In genomic region chr2:218961229-218961628, GRCh38 we compare ENCODE assay signal across 13 cellular contexts. TPM values are rescaled to one million over a fixed set of nuclear protein-coding genes. Genes with fewer than 3 reads are reported as not detected.
A peak's percentile ranks its signal among the peaks of the same experiment; 100 is the strongest.
DNase-seq lines count a peak whose midpoint lies in the region; ATAC-seq lines count a peak whose summit lies in the region.
"Had no signal": no experiment of that assay in that cellular context is flagged by ENCODE, and none has a peak within 500 bp of the region (broad histone marks: within the 10 kb centered on the region; RNA-seq: fewer than 3 reads in every experiment).

No MANE protein-coding gene starts in this region.

- peaks cover 69% of the 10 kb centered on the region for H3K27me3 ChIP-seq in iPS-18a (ENCODE audit: control insufficient read depth, insufficient read depth, low read length)

- intact Hi-C loops in activated T-helper 2 cell treated with anti-CD3 and anti-CD28 coated beads, Interferon-gamma antibody, Interleukin-2, Interleukin-4, amounts not matched to agents 10 μg/mL and 5 μg/mL and 100 μg/mL, durations not matched to agents 14 hours and 24 hours and 36 hours (cut with micrococcal nuclease) = no loop called here

- H3K4me1 Mint-ChIP-seq in activated naive CD8-positive, alpha-beta T cell (ENCODE audit: low read depth) = peaks cover 10% of the 10 kb centered on the region
- H3K4me1 Mint-ChIP-seq in activated naive CD8-positive, alpha-beta T cell treated with anti-CD3 and anti-CD28 coated beads for 36 hours = peaks cover 7% of the 10 kb centered on the region
- peaks cover 12 to 30% of the 10 kb centered on the region in 2 donors for H3K4me1 Mint-ChIP-seq in stimulated activated naive B cell treated with anti-CD40 and anti-IgM and Interleukin-4, amounts not matched to agents 10 μg/mL and 1 μg/mL and 100 μg/mL, for 72 hours
- no peaks in the 10 kb centered on the region for H3K4me1 Mint-ChIP-seq in activated T-helper 2 cell treated with anti-CD3 and anti-CD28 coated beads, Interferon-gamma antibody, Interleukin-2, Interleukin-4, amounts not matched to agents 10 μg/mL and 5 μg/mL and 100 μg/mL, durations not matched to agents 14 hours and 24 hours and 36 hours (ENCODE audit: low read depth)

- DNase-seq in activated naive CD8-positive, alpha-beta T cell treated with anti-CD3 and anti-CD28 coated beads for 36 hours = no peak
- DNase-seq in SK-N-MC (ENCODE audit: low read depth, low spot score) = no peak
- no peak for DNase-seq in stimulated activated naive B cell treated with anti-CD40 and anti-IgM and Interleukin-4, amounts not matched to agents 10 μg/mL and 1 μg/mL and 100 μg/mL, for 72 hours
- no peak for DNase-seq in activated T-helper 2 cell treated with anti-CD3 and anti-CD28 coated beads, Interferon-gamma antibody, Interleukin-2, Interleukin-4, amounts not matched to agents 10 μg/mL and 5 μg/mL and 100 μg/mL, durations not matched to agents 14 hours and 24 hours and 36 hours (ENCODE audit: low spot score)
- no peak for DNase-seq in CD1c-positive myeloid dendritic cell (ENCODE audit: extremely low spot score)
- no peak for DNase-seq in NCI-H226
- DNase-seq: activated gamma-delta T cell; Right ventricle myocardium superior; stimulated activated CD4-positive, alpha-beta T cell treated with anti-CD3 and anti-CD28 coated beads, Interleukin-4, amount 100 ng/mL, for 24 hours had no signal

- H3K27ac ChIP-seq in SK-N-MC = no peak overlapping the region
- no peak overlapping the region for H3K27ac ChIP-seq in iPS-18a (ENCODE audit: low read length)
- H3K27ac ChIP-seq: esophagus muscularis mucosa had no signal

- H3K27ac Mint-ChIP-seq in activated naive CD8-positive, alpha-beta T cell = no peak overlapping the region
- H3K27ac Mint-ChIP-seq in activated naive CD8-positive, alpha-beta T cell treated with anti-CD3 and anti-CD28 coated beads for 36 hours = no peak overlapping the region
- peak overlapping the region; percentile 2 for H3K27ac Mint-ChIP-seq in stimulated activated naive B cell treated with anti-CD40 and anti-IgM and Interleukin-4, amounts not matched to agents 10 μg/mL and 1 μg/mL and 100 μg/mL, for 72 hours
- H3K27ac Mint-ChIP-seq in activated T-helper 2 cell treated with anti-CD3 and anti-CD28 coated beads, Interferon-gamma antibody, Interleukin-2, Interleukin-4, amounts not matched to agents 10 μg/mL and 5 μg/mL and 100 μg/mL, durations not matched to agents 14 hours and 24 hours and 36 hours = no peak overlapping the region

- H3K4me3 ChIP-seq in SK-N-MC = peak overlapping the region; percentile 61
- peak overlapping the region; percentile 0 for H3K4me3 ChIP-seq in iPS-18a (ENCODE audit: low read length)

- no peaks in the 10 kb centered on the region for H3K9me3 Mint-ChIP-seq in activated naive CD8-positive, alpha-beta T cell (ENCODE audit: low read depth)
- no peaks in the 10 kb centered on the region for H3K9me3 Mint-ChIP-seq in activated naive CD8-positive, alpha-beta T cell treated with anti-CD3 and anti-CD28 coated beads for 36 hours
- H3K9me3 Mint-ChIP-seq in stimulated activated naive B cell treated with anti-CD40 and anti-IgM and Interleukin-4, amounts not matched to agents 10 μg/mL and 1 μg/mL and 100 μg/mL, for 72 hours = peaks cover 0 to 3% of the 10 kb centered on the region in 2 donors
- H3K9me3 Mint-ChIP-seq in activated T-helper 2 cell treated with anti-CD3 and anti-CD28 coated beads, Interferon-gamma antibody, Interleukin-2, Interleukin-4, amounts not matched to agents 10 μg/mL and 5 μg/mL and 100 μg/mL, durations not matched to agents 14 hours and 24 hours and 36 hours = no peaks in the 10 kb centered on the region

- peaks cover 18% of the 10 kb centered on the region for H3K4me1 ChIP-seq in iPS-18a (ENCODE audit: control insufficient read depth, low read depth, low read length)

- no peaks in the 10 kb centered on the region for H3K36me3 Mint-ChIP-seq in activated naive CD8-positive, alpha-beta T cell
- no peaks in the 10 kb centered on the region for H3K36me3 Mint-ChIP-seq in activated naive CD8-positive, alpha-beta T cell treated with anti-CD3 and anti-CD28 coated beads for 36 hours
- H3K36me3 Mint-ChIP-seq in stimulated activated naive B cell treated with anti-CD40 and anti-IgM and Interleukin-4, amounts not matched to agents 10 μg/mL and 1 μg/mL and 100 μg/mL, for 72 hours = peaks cover 0 to 5% of the 10 kb centered on the region in 2 donors
- no peaks in the 10 kb centered on the region for H3K36me3 Mint-ChIP-seq in activated T-helper 2 cell treated with anti-CD3 and anti-CD28 coated beads, Interferon-gamma antibody, Interleukin-2, Interleukin-4, amounts not matched to agents 10 μg/mL and 5 μg/mL and 100 μg/mL, durations not matched to agents 14 hours and 24 hours and 36 hours (ENCODE audit: low read depth)

- H3K9me3 ChIP-seq in SK-N-MC (ENCODE audit: low read depth, low read length) = no peaks in the 10 kb centered on the region
- no peaks in the 10 kb centered on the region for H3K9me3 ChIP-seq in iPS-18a (ENCODE audit: control insufficient read depth, low read depth, low read length)
- H3K9me3 ChIP-seq: esophagus muscularis mucosa had no signal

- peak overlapping the region; percentile 6 for H3K4me3 Mint-ChIP-seq in activated naive CD8-positive, alpha-beta T cell
- no peak overlapping the region for H3K4me3 Mint-ChIP-seq in activated naive CD8-positive, alpha-beta T cell treated with anti-CD3 and anti-CD28 coated beads for 36 hours
- H3K4me3 Mint-ChIP-seq in stimulated activated naive B cell treated with anti-CD40 and anti-IgM and Interleukin-4, amounts not matched to agents 10 μg/mL and 1 μg/mL and 100 μg/mL, for 72 hours = peak overlapping the region; percentile 52 to 55
- H3K4me3 Mint-ChIP-seq in activated T-helper 2 cell treated with anti-CD3 and anti-CD28 coated beads, Interferon-gamma antibody, Interleukin-2, Interleukin-4, amounts not matched to agents 10 μg/mL and 5 μg/mL and 100 μg/mL, durations not matched to agents 14 hours and 24 hours and 36 hours (ENCODE audit: low read depth) = no peak overlapping the region

- H3K9ac ChIP-seq in SK-N-MC (ENCODE audit: insufficient read length) (no peak overlapping the region), iPS-18a (ENCODE audit: low read length) (no peak overlapping the region)

- H3K27me3 Mint-ChIP-seq in activated naive CD8-positive, alpha-beta T cell = peaks cover 49% of the 10 kb centered on the region
- peaks cover 85% of the 10 kb centered on the region for H3K27me3 Mint-ChIP-seq in activated naive CD8-positive, alpha-beta T cell treated with anti-CD3 and anti-CD28 coated beads for 36 hours
- H3K27me3 Mint-ChIP-seq in stimulated activated naive B cell treated with anti-CD40 and anti-IgM and Interleukin-4, amounts not matched to agents 10 μg/mL and 1 μg/mL and 100 μg/mL, for 72 hours = peaks cover 61 to 92% of the 10 kb centered on the region in 2 donors
- peaks cover 70% of the 10 kb centered on the region for H3K27me3 Mint-ChIP-seq in activated T-helper 2 cell treated with anti-CD3 and anti-CD28 coated beads, Interferon-gamma antibody, Interleukin-2, Interleukin-4, amounts not matched to agents 10 μg/mL and 5 μg/mL and 100 μg/mL, durations not matched to agents 14 hours and 24 hours and 36 hours (ENCODE audit: low read depth)

- H3K36me3 ChIP-seq in SK-N-MC (ENCODE audit: insufficient read depth, low read length) (no peaks in the 10 kb centered on the region), iPS-18a (ENCODE audit: control insufficient read depth, low read depth, low read length) (no peaks in the 10 kb centered on the region)
- H3K36me3 ChIP-seq: esophagus muscularis mucosa had no signal

- no peak for ATAC-seq in stimulated activated naive B cell treated with anti-CD40 and anti-IgM and Interleukin-4, amounts not matched to agents 10 μg/mL and 1 μg/mL and 100 μg/mL, for 72 hours (replicated peaks)

RNA-seq across cellular contexts. Expression of gene CDK5R2, which starts 1.8 kb away (rescaled TPM):
- total RNA-seq in activated naive CD8-positive, alpha-beta T cell treated with anti-CD3 and anti-CD28 coated beads for 36 hours = not detected
- total RNA-seq in activated T-helper 2 cell treated with anti-CD3 and anti-CD28 coated beads, Interferon-gamma antibody, Interleukin-2, Interleukin-4, amounts not matched to agents 10 μg/mL and 5 μg/mL and 100 μg/mL, durations not matched to agents 14 hours and 24 hours and 36 hours = not detected in 2 replicates
- total RNA-seq: lung microvascular endothelial cell, Right ventricle myocardium superior had no signal

RNA-seq across cellular contexts. Expression of gene FEV, which starts 23.8 kb away (rescaled TPM):
- not detected for total RNA-seq in activated naive CD8-positive, alpha-beta T cell treated with anti-CD3 and anti-CD28 coated beads for 36 hours
- not detected in 2 replicates for total RNA-seq in activated T-helper 2 cell treated with anti-CD3 and anti-CD28 coated beads, Interferon-gamma antibody, Interleukin-2, Interleukin-4, amounts not matched to agents 10 μg/mL and 5 μg/mL and 100 μg/mL, durations not matched to agents 14 hours and 24 hours and 36 hours
- total RNA-seq: esophagus muscularis mucosa, lung microvascular endothelial cell, Right ventricle myocardium superior had no signal

RNA-seq across cellular contexts. Expression of gene CRYBA2, which starts 32.0 kb away (rescaled TPM):
- total RNA-seq in activated naive CD8-positive, alpha-beta T cell treated with anti-CD3 and anti-CD28 coated beads for 36 hours = not detected
- total RNA-seq in activated T-helper 2 cell treated with anti-CD3 and anti-CD28 coated beads, Interferon-gamma antibody, Interleukin-2, Interleukin-4, amounts not matched to agents 10 μg/mL and 5 μg/mL and 100 μg/mL, durations not matched to agents 14 hours and 24 hours and 36 hours = not detected in 2 replicates
- total RNA-seq: esophagus muscularis mucosa, lung microvascular endothelial cell, Right ventricle myocardium superior had no signal

Comparison
In these comparisons a context has a peak if more than half of its experiments do, and no peak if none do; other contexts are left out.
1. H3K4me3 Mint-ChIP-seq: peak in activated naive CD8-positive, alpha-beta T cell (single experiment) and stimulated activated naive B cell treated with anti-CD40 and anti-IgM and Interleukin-4, amounts not matched to agents 10 μg/mL and 1 μg/mL and 100 μg/mL, for 72 hours (2 of 2); none in activated naive CD8-positive, alpha-beta T cell treated with anti-CD3 and anti-CD28 coated beads for 36 hours (single experiment) and activated T-helper 2 cell treated with anti-CD3 and anti-CD28 coated beads, Interferon-gamma antibody, Interleukin-2, Interleukin-4, amounts not matched to agents 10 μg/mL and 5 μg/mL and 100 μg/mL, durations not matched to agents 14 hours and 24 hours and 36 hours (single experiment).